Comparison of ENCODE assay signal across 10 cellular contexts in genomic region chr7:12731214-12731656, GRCh38. TPM values are rescaled to one million over a fixed set of nuclear protein-coding genes. Genes with fewer than 3 reads are reported as not detected.
DNase-seq lines count a peak whose midpoint lies in the region; ATAC-seq and TF ChIP-seq lines count a peak whose summit lies in the region.
"Had no signal": no experiment of that assay in that cellular context is flagged by ENCODE, and none has a peak within 500 bp of the region (broad histone marks: within the 10 kb centered on the region; RNA-seq: fewer than 3 reads in every experiment).

No MANE protein-coding gene starts in this region.

- DNase-seq in activated CD8-positive, alpha-beta memory T cell treated with anti-CD3 and anti-CD28 coated beads, Interleukin-2, amount 10 ng/mL, durations not matched to agents 7 days and 5 days: peak; percentile 56
- DNase-seq in activated CD8-positive, alpha-beta memory T cell treated with anti-CD3 and anti-CD28 coated beads for 24 hours: no peak
- DNase-seq in OCI-M1 (lab: John Stamatoyannopoulos, UW): peak; percentile 81
- DNase-seq in endodermal cell: peak; percentile 81
- no peak for DNase-seq in middle frontal gyrus (ENCODE audit: extremely low spot score, low spot score)
- DNase-seq in HAP-1 (ENCODE audit: low spot score in 2 of 2): no peak
- no peak for DNase-seq in NCI-H510A treated with DMSO at 0.1 percent for 48 hours (lab: John Stamatoyannopoulos, UW)
- DNase-seq: GOT3, NCI-H1930 had no signal

- H3K36me3 Mint-ChIP-seq in activated CD8-positive, alpha-beta memory T cell treated with anti-CD3 and anti-CD28 coated beads, Interleukin-2, amount 10 ng/mL, durations not matched to agents 7 days and 5 days: no peaks in the 10 kb centered on the region
- H3K36me3 Mint-ChIP-seq in endodermal cell (ENCODE audit: low read depth): no peaks in the 10 kb centered on the region

- peak overlapping the region; percentile 3 for H3K4me3 Mint-ChIP-seq in activated CD8-positive, alpha-beta memory T cell treated with anti-CD3 and anti-CD28 coated beads, Interleukin-2, amount 10 ng/mL, durations not matched to agents 7 days and 5 days
- no peak overlapping the region for H3K4me3 Mint-ChIP-seq in endodermal cell

- 93% methylated on average over 1 of the region's 1 CpG; no CpG with 5 or more reads in 1 of the 2 experiments for WGBS in endodermal cell (ENCODE audit: insufficient coverage in 1 of 2, insufficient read length in 1 of 2), 2 experiments

- H3K27ac ChIP-seq in endodermal cell (ENCODE audit: low read depth, low read length) (no peak overlapping the region), parathyroid adenoma (no peak overlapping the region)

- no peaks in the 10 kb centered on the region for H3K79me2 ChIP-seq in parathyroid adenoma

- no peaks in the 10 kb centered on the region for H3K9me3 Mint-ChIP-seq in activated CD8-positive, alpha-beta memory T cell treated with anti-CD3 and anti-CD28 coated beads, Interleukin-2, amount 10 ng/mL, durations not matched to agents 7 days and 5 days (ENCODE audit: low read depth)
- H3K9me3 Mint-ChIP-seq in endodermal cell: no peaks in the 10 kb centered on the region

- H3K36me3 ChIP-seq in endodermal cell (ENCODE audit: control insufficient read depth, insufficient read depth, low read length): no peaks in the 10 kb centered on the region
- H3K36me3 ChIP-seq in parathyroid adenoma (ENCODE audit: control insufficient read depth, insufficient read depth, low read length): no peaks in the 10 kb centered on the region
- H3K36me3 ChIP-seq in HAP-1 (replicated peaks): no peaks in the 10 kb centered on the region

- H3K9me3 ChIP-seq in endodermal cell (ENCODE audit: control insufficient read depth, low read length): no peaks in the 10 kb centered on the region
- H3K9me3 ChIP-seq in parathyroid adenoma (ENCODE audit: control insufficient read depth, low read length): no peaks in the 10 kb centered on the region
- H3K9me3 ChIP-seq in HAP-1: no peaks in the 10 kb centered on the region

- no peak overlapping the region for H3K9ac ChIP-seq in endodermal cell (ENCODE audit: extremely low read depth, low read length, poor library complexity, severe bottlenecking)
- H3K9ac ChIP-seq in parathyroid adenoma: no peak overlapping the region

- H3K27me3 Mint-ChIP-seq in activated CD8-positive, alpha-beta memory T cell treated with anti-CD3 and anti-CD28 coated beads, Interleukin-2, amount 10 ng/mL, durations not matched to agents 7 days and 5 days: no peaks in the 10 kb centered on the region
- no peaks in the 10 kb centered on the region for H3K27me3 Mint-ChIP-seq in endodermal cell (ENCODE audit: insufficient read depth)

- H3K27me3 ChIP-seq in endodermal cell (ENCODE audit: control insufficient read depth, insufficient read depth, low read length, poor library complexity, severe bottlenecking) (no peaks in the 10 kb centered on the region), parathyroid adenoma (ENCODE audit: control insufficient read depth, insufficient read depth, low read length) (no peaks in the 10 kb centered on the region), HAP-1 (ENCODE audit: low read depth) (no peaks in the 10 kb centered on the region)

- H2AFZ ChIP-seq in parathyroid adenoma: peak overlapping the region; percentile 12

- H3K4me3 ChIP-seq in endodermal cell (ENCODE audit: low read length) (no peak overlapping the region), parathyroid adenoma (ENCODE audit: low read depth, low read length) (no peak overlapping the region), HAP-1 (no peak overlapping the region)

- no peak overlapping the region for H3K4me2 ChIP-seq in parathyroid adenoma (ENCODE audit: low read length)

- CTCF ChIA-PET in activated CD8-positive, alpha-beta memory T cell treated with anti-CD3 and anti-CD28 coated beads, Interleukin-2, amount 10 ng/mL, durations not matched to agents 7 days and 5 days (lab: Charles Lee): interaction anchor here (1.4 to 3.1 kb wide), 5 partner anchors 11 to 45 kb away, joined by 3 to 20 read pairs (median 5); partner anchors contain the start of gene ARL4A

- peak; percentile 71 for ATAC-seq in activated CD8-positive, alpha-beta memory T cell treated with anti-CD3 and anti-CD28 coated beads, Interleukin-2, amount 10 ng/mL, durations not matched to agents 7 days and 5 days

- H3K27ac Mint-ChIP-seq in activated CD8-positive, alpha-beta memory T cell treated with anti-CD3 and anti-CD28 coated beads, Interleukin-2, amount 10 ng/mL, durations not matched to agents 7 days and 5 days: peak overlapping the region; percentile 88
- H3K27ac Mint-ChIP-seq in endodermal cell: peak overlapping the region; percentile 76

- peaks cover 25% of the 10 kb centered on the region for H3K4me1 Mint-ChIP-seq in activated CD8-positive, alpha-beta memory T cell treated with anti-CD3 and anti-CD28 coated beads, Interleukin-2, amount 10 ng/mL, durations not matched to agents 7 days and 5 days
- peaks cover 17% of the 10 kb centered on the region for H3K4me1 Mint-ChIP-seq in endodermal cell

- in situ Hi-C loops in HAP-1 (cut with MboI; ENCODE audit: low sequenced_read_pairs): no loop called here

- H3K4me1 ChIP-seq in endodermal cell (ENCODE audit: control insufficient read depth, insufficient read depth, low read length) (no peaks in the 10 kb centered on the region), parathyroid adenoma (no peaks in the 10 kb centered on the region), HAP-1 (peaks cover 6% of the 10 kb centered on the region; the same call in 1 of the 2 replicates)

- TF ChIP-seq CTCF in endodermal cell (conservative IDR thresholded peaks at IDR 0.05) (no peak), parathyroid adenoma (IDR thresholded peaks at IDR 0.05) (no peak)

RNA-seq across cellular contexts. Expression of gene ARL4A, which starts 43.8 kb away (rescaled TPM):
- 10 to 100 TPM; 14.5 to 16.0 TPM for total RNA-seq in activated CD8-positive, alpha-beta memory T cell treated with anti-CD3 and anti-CD28 coated beads, Interleukin-2, amount 10 ng/mL, durations not matched to agents 7 days and 5 days
- 10 to 100 TPM; 19.1 to 26.4 TPM for total RNA-seq in endodermal cell
- polyA plus RNA-seq in endodermal cell (2013, experiment 1 of 2): 67.5 TPM
- polyA plus RNA-seq in endodermal cell (2013, experiment 2 of 2): 56.6 TPM

Comparison
In these comparisons a context has a peak if more than half of its experiments do, and no peak if none do; other contexts are left out.
1. DNase-seq: peak in activated CD8-positive, alpha-beta memory T cell treated with anti-CD3 and anti-CD28 coated beads, Interleukin-2, amount 10 ng/mL, durations not matched to agents 7 days and 5 days (single experiment), OCI-M1 (single experiment) and endodermal cell (single experiment); none in activated CD8-positive, alpha-beta memory T cell treated with anti-CD3 and anti-CD28 coated beads for 24 hours (single experiment), middle frontal gyrus (single experiment), HAP-1 (0 of 2) and NCI-H510A treated with DMSO at 0.1 percent for 48 hours (single experiment).